In the genomic region with DNA sequence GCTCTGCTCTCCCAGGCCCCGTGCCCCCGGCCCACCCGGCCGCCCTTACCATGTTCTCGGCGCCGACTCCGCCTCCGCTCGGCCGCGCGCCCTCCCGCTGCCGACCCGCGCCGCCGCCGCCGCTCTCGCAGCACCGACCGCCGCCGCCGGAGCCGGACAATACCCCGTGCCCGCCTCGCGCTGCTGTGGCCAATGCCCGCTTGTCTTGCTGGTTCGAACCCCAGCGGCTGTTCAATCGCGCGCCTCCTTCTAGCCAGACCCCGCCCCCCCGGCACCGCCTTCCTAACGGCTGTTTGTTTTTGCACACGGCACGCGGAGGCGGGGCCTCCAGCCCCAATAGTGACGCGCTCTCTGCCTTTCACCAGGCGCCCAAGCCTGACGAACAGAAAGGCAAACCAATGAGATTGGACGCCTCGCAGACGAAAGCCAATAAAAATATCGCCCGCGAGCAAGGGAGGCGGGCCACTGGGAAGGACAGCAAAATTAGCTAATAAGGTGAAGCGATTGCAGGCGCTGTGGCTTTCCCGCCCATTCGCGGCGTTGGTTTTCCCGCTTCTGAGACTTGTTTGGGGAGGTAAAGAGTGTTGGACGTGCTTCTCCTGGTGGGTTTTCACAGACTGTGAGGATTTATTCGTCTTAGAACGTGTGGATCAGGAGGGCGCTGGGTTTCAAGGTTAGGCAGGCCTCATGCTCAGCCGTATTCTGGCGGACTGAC, we compare ENCODE assay signal across 1 cellular context.
TF ChIP-seq lines count a peak whose summit lies in the region.

A gene (minus strand): TSS at position 168 of the 715 bp plus-strand sequence. CDS start 116 bp downstream, at position 52.

TF ChIP-seq in HEK293, 187 proteins besides CTCF, POLR2A, EP300 and RAD21 (continued from another document and continues in another):
- TF ChIP-seq, protein P1, sequence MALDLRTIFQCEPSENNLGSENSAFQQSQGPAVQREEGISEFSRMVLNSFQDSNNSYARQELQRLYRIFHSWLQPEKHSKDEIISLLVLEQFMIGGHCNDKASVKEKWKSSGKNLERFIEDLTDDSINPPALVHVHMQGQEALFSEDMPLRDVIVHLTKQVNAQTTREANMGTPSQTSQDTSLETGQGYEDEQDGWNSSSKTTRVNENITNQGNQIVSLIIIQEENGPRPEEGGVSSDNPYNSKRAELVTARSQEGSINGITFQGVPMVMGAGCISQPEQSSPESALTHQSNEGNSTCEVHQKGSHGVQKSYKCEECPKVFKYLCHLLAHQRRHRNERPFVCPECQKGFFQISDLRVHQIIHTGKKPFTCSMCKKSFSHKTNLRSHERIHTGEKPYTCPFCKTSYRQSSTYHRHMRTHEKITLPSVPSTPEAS (tag by site-specific recombination; IDR thresholded peaks at IDR 0.05): no peak
- no peak for TF ChIP-seq ZNF121 (tag by site-specific recombination; IDR thresholded peaks at IDR 0.05)
- TF ChIP-seq ZNF658 (tag by site-specific recombination; IDR thresholded peaks at IDR 0.05): no peak
- no peak for TF ChIP-seq ZNF623 (tag by site-specific recombination; IDR thresholded peaks at IDR 0.05)
- TF ChIP-seq, protein P2, sequence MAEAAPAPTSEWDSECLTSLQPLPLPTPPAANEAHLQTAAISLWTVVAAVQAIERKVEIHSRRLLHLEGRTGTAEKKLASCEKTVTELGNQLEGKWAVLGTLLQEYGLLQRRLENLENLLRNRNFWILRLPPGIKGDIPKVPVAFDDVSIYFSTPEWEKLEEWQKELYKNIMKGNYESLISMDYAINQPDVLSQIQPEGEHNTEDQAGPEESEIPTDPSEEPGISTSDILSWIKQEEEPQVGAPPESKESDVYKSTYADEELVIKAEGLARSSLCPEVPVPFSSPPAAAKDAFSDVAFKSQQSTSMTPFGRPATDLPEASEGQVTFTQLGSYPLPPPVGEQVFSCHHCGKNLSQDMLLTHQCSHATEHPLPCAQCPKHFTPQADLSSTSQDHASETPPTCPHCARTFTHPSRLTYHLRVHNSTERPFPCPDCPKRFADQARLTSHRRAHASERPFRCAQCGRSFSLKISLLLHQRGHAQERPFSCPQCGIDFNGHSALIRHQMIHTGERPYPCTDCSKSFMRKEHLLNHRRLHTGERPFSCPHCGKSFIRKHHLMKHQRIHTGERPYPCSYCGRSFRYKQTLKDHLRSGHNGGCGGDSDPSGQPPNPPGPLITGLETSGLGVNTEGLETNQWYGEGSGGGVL (tag by site-specific recombination; IDR thresholded peaks at IDR 0.05): no peak; the same call in 1 of the 2 replicates
- TF ChIP-seq, protein P3, sequence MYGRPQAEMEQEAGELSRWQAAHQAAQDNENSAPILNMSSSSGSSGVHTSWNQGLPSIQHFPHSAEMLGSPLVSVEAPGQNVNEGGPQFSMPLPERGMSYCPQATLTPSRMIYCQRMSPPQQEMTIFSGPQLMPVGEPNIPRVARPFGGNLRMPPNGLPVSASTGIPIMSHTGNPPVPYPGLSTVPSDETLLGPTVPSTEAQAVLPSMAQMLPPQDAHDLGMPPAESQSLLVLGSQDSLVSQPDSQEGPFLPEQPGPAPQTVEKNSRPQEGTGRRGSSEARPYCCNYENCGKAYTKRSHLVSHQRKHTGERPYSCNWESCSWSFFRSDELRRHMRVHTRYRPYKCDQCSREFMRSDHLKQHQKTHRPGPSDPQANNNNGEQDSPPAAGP (tag by site-specific recombination; IDR thresholded peaks at IDR 0.05): no peak; the same call in 1 of the 2 replicates
- TF ChIP-seq SCRT1 (tag by site-specific recombination; IDR thresholded peaks at IDR 0.05; ENCODE audit: borderline replicate concordance): no peak
- peak; percentile 73 for TF ChIP-seq SP7 (tag by site-specific recombination; IDR thresholded peaks at IDR 0.05)
- no peak for TF ChIP-seq ZNF776 (tag by site-specific recombination; IDR thresholded peaks at IDR 0.05; ENCODE audit: borderline replicate concordance)
- TF ChIP-seq KLF7 (tag by site-specific recombination; IDR thresholded peaks at IDR 0.05; ENCODE audit: borderline replicate concordance): no peak; the same call in 1 of the 2 replicates
- TF ChIP-seq GLI4 (tag by site-specific recombination; IDR thresholded peaks at IDR 0.05): 0 out of 2 replicates have a peak, but pooled peaks have one; percentile 15
- TF ChIP-seq ZNF146 (tag by site-specific recombination; IDR thresholded peaks at IDR 0.05): no peak
- no peak for TF ChIP-seq OSR2 (tag by site-specific recombination; IDR thresholded peaks at IDR 0.05)
- no peak for TF ChIP-seq ZNF473 (tag by site-specific recombination; IDR thresholded peaks at IDR 0.05)
- TF ChIP-seq, protein P4, sequence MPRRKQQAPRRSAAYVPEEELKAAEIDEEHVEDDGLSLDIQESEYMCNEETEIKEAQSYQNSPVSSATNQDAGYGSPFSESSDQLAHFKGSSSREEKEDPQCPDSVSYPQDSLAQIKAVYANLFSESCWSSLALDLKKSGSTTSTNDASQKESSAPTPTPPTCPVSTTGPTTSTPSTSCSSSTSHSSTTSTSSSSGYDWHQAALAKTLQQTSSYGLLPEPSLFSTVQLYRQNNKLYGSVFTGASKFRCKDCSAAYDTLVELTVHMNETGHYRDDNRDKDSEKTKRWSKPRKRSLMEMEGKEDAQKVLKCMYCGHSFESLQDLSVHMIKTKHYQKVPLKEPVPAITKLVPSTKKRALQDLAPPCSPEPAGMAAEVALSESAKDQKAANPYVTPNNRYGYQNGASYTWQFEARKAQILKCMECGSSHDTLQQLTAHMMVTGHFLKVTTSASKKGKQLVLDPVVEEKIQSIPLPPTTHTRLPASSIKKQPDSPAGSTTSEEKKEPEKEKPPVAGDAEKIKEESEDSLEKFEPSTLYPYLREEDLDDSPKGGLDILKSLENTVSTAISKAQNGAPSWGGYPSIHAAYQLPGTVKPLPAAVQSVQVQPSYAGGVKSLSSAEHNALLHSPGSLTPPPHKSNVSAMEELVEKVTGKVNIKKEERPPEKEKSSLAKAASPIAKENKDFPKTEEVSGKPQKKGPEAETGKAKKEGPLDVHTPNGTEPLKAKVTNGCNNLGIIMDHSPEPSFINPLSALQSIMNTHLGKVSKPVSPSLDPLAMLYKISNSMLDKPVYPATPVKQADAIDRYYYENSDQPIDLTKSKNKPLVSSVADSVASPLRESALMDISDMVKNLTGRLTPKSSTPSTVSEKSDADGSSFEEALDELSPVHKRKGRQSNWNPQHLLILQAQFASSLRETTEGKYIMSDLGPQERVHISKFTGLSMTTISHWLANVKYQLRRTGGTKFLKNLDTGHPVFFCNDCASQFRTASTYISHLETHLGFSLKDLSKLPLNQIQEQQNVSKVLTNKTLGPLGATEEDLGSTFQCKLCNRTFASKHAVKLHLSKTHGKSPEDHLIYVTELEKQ (tag by site-specific recombination; IDR thresholded peaks at IDR 0.05; ENCODE audit: borderline replicate concordance): no peak
- no peak for TF ChIP-seq ZNF785 (tag by site-specific recombination; IDR thresholded peaks at IDR 0.05)
- TF ChIP-seq, protein P5, sequence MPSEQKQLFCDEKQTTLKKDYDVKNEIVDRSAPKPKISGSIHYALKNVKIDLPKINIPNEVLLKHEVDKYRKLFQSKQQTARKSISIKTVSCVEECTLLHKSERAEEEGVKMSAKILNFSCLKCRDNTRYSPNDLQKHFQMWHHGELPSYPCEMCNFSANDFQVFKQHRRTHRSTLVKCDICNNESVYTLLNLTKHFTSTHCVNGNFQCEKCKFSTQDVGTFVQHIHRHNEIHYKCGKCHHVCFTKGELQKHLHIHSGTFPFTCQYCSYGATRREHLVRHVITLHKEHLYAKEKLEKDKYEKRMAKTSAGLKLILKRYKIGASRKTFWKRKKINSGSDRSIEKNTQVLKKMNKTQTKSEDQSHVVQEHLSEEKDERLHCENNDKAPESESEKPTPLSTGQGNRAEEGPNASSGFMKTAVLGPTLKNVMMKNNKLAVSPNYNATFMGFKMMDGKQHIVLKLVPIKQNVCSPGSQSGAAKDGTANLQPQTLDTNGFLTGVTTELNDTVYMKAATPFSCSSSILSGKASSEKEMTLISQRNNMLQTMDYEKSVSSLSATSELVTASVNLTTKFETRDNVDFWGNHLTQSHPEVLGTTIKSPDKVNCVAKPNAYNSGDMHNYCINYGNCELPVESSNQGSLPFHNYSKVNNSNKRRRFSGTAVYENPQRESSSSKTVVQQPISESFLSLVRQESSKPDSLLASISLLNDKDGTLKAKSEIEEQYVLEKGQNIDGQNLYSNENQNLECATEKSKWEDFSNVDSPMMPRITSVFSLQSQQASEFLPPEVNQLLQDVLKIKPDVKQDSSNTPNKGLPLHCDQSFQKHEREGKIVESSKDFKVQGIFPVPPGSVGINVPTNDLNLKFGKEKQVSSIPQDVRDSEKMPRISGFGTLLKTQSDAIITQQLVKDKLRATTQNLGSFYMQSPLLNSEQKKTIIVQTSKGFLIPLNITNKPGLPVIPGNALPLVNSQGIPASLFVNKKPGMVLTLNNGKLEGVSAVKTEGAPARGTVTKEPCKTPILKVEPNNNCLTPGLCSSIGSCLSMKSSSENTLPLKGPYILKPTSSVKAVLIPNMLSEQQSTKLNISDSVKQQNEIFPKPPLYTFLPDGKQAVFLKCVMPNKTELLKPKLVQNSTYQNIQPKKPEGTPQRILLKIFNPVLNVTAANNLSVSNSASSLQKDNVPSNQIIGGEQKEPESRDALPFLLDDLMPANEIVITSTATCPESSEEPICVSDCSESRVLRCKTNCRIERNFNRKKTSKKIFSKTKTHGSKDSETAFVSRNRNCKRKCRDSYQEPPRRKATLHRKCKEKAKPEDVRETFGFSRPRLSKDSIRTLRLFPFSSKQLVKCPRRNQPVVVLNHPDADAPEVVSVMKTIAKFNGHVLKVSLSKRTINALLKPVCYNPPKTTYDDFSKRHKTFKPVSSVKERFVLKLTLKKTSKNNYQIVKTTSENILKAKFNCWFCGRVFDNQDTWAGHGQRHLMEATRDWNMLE (tag by site-specific recombination; conservative IDR thresholded peaks at IDR 0.05; ENCODE audit: low read depth): no peak
- no peak for TF ChIP-seq TCF7L2 (IDR thresholded peaks at IDR 0.05; ENCODE audit: borderline replicate concordance, low read depth, low read length)
- TF ChIP-seq ZNF423 (tag by site-specific recombination; IDR thresholded peaks at IDR 0.05): no peak
- TF ChIP-seq ZNF175 (tag by site-specific recombination; IDR thresholded peaks at IDR 0.05): no peak
- TF ChIP-seq GLIS2 (tag by site-specific recombination; IDR thresholded peaks at IDR 0.05): no peak
- peak; percentile 75 for TF ChIP-seq ZNF366 (tag by site-specific recombination; conservative IDR thresholded peaks at IDR 0.05)
- no peak for TF ChIP-seq ZNF155 (tag by site-specific recombination; IDR thresholded peaks at IDR 0.05)
- TF ChIP-seq, protein P6, sequence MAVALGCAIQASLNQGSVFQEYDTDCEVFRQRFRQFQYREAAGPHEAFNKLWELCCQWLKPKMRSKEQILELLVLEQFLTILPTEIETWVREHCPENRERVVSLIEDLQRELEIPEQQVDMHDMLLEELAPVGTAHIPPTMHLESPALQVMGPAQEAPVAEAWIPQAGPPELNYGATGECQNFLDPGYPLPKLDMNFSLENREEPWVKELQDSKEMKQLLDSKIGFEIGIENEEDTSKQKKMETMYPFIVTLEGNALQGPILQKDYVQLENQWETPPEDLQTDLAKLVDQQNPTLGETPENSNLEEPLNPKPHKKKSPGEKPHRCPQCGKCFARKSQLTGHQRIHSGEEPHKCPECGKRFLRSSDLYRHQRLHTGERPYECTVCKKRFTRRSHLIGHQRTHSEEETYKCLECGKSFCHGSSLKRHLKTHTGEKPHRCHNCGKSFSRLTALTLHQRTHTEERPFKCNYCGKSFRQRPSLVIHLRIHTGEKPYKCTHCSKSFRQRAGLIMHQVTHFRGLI (tag by site-specific recombination; IDR thresholded peaks at IDR 0.05): peak; percentile 68; the same call in 1 of the 2 replicates
- no peak for TF ChIP-seq ZNF350 (tag by site-specific recombination; IDR thresholded peaks at IDR 0.05)
- TF ChIP-seq ZNF174 (tag by site-specific recombination; IDR thresholded peaks at IDR 0.05): no peak
- TF ChIP-seq, protein P7, sequence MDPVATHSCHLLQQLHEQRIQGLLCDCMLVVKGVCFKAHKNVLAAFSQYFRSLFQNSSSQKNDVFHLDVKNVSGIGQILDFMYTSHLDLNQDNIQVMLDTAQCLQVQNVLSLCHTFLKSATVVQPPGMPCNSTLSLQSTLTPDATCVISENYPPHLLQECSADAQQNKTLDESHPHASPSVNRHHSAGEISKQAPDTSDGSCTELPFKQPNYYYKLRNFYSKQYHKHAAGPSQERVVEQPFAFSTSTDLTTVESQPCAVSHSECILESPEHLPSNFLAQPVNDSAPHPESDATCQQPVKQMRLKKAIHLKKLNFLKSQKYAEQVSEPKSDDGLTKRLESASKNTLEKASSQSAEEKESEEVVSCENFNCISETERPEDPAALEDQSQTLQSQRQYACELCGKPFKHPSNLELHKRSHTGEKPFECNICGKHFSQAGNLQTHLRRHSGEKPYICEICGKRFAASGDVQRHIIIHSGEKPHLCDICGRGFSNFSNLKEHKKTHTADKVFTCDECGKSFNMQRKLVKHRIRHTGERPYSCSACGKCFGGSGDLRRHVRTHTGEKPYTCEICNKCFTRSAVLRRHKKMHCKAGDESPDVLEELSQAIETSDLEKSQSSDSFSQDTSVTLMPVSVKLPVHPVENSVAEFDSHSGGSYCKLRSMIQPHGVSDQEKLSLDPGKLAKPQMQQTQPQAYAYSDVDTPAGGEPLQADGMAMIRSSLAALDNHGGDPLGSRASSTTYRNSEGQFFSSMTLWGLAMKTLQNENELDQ (tag by site-specific recombination; IDR thresholded peaks at IDR 0.05; ENCODE audit: low read depth): no peak
- peak; percentile 49; the same call in 1 of the 2 replicates for TF ChIP-seq ZNF24 (tag by site-specific recombination; IDR thresholded peaks at IDR 0.05)
- TF ChIP-seq, protein P8, sequence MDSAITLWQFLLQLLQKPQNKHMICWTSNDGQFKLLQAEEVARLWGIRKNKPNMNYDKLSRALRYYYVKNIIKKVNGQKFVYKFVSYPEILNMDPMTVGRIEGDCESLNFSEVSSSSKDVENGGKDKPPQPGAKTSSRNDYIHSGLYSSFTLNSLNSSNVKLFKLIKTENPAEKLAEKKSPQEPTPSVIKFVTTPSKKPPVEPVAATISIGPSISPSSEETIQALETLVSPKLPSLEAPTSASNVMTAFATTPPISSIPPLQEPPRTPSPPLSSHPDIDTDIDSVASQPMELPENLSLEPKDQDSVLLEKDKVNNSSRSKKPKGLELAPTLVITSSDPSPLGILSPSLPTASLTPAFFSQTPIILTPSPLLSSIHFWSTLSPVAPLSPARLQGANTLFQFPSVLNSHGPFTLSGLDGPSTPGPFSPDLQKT (IDR thresholded peaks at IDR 0.05; ENCODE audit: borderline replicate concordance, low read depth, low read length): no peak
- TF ChIP-seq ZNF664 (tag by site-specific recombination; IDR thresholded peaks at IDR 0.05): peak; percentile 98
- no peak for TF ChIP-seq ZNF548 (tag by site-specific recombination; IDR thresholded peaks at IDR 0.05)
- TF ChIP-seq ZNF10 (tag by site-specific recombination; IDR thresholded peaks at IDR 0.05): peak; percentile 91
- peak; percentile 82; the same call in 1 of the 2 replicates for TF ChIP-seq ZNF501 (tag by site-specific recombination; IDR thresholded peaks at IDR 0.05)
- peak; percentile 47; the same call in 1 of the 2 replicates for TF ChIP-seq ZNF391 (tag by site-specific recombination; IDR thresholded peaks at IDR 0.05; ENCODE audit: borderline replicate concordance, low read depth)
- TF ChIP-seq ZNF239 (tag by site-specific recombination; IDR thresholded peaks at IDR 0.05): no peak; the same call in 1 of the 2 replicates
- TF ChIP-seq, protein P9, sequence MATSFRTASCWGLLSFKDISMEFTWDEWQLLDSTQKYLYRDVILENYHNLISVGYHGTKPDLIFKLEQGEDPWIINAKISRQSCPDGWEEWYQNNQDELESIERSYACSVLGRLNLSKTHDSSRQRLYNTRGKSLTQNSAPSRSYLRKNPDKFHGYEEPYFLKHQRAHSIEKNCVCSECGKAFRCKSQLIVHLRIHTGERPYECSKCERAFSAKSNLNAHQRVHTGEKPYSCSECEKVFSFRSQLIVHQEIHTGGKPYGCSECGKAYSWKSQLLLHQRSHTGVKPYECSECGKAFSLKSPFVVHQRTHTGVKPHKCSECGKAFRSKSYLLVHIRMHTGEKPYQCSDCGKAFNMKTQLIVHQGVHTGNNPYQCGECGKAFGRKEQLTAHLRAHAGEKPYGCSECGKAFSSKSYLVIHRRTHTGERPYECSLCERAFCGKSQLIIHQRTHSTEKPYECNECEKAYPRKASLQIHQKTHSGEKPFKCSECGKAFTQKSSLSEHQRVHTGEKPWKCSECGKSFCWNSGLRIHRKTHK (tag by site-specific recombination; IDR thresholded peaks at IDR 0.05): no peak
